In genomic region chr6:161370882-161371281, GRCh38 we compare ENCODE assay signal across 8 cellular contexts.
DNase-seq lines count a peak whose midpoint lies in the region; ATAC-seq and TF ChIP-seq lines count a peak whose summit lies in the region.

No MANE protein-coding gene starts in this region.

- peak; percentile 82 for DNase-seq in D341Med (ENCODE audit: low spot score)
- DNase-seq in NOMO-1 treated with DMSO at 0.1 percent for 48 hours (lab: John Stamatoyannopoulos, UW; ENCODE audit: unreplicated experiment): peak; percentile 70
- DNase-seq in activated CD8-positive, alpha-beta memory T cell treated with anti-CD3 and anti-CD28 coated beads, Interleukin-2, amount 50 U/mL, for 4 hours: peak; percentile 68
- no peak for DNase-seq in epithelial cell of proximal tubule (ENCODE audit: low read depth)
- DNase-seq in nephron progenitor cell: peak; percentile 73
- peak; percentile 50 for DNase-seq in stromal cell of bone marrow (ENCODE audit: low read depth)

- H3K4me3 ChIP-seq in epithelial cell of proximal tubule (ENCODE audit: low read depth, low read length): no peak overlapping the region

- H3K4me1 Mint-ChIP-seq in nephron progenitor cell: peaks cover 5% of the 10 kb centered on the region

- TF ChIP-seq CTCF in epithelial cell of proximal tubule (conservative IDR thresholded peaks at IDR 0.05; ENCODE audit: low read depth, low read length) (peak; percentile 89), nephron progenitor cell (IDR thresholded peaks at IDR 0.05) (peak; percentile 92)

- H3K27ac Mint-ChIP-seq in nephron progenitor cell: no peak overlapping the region

- peaks cover 3% of the 10 kb centered on the region for H3K27me3 Mint-ChIP-seq in nephron progenitor cell (ENCODE audit: low read depth, poor library complexity)

- H3K36me3 Mint-ChIP-seq in nephron progenitor cell (ENCODE audit: low read depth): no peaks in the 10 kb centered on the region

- H3K4me3 Mint-ChIP-seq in nephron progenitor cell: no peak overlapping the region

- ATAC-seq in GM19452 (IDR thresholded peaks at IDR 0.05; ENCODE audit: unreplicated experiment): peak; percentile 91
- ATAC-seq in HG03521 (IDR thresholded peaks at IDR 0.05; ENCODE audit: unreplicated experiment): peak; percentile 93

- no peaks in the 10 kb centered on the region for H3K9me3 Mint-ChIP-seq in nephron progenitor cell
